Comparison of ENCODE assay signal across 26 cellular contexts in the genomic region with DNA sequence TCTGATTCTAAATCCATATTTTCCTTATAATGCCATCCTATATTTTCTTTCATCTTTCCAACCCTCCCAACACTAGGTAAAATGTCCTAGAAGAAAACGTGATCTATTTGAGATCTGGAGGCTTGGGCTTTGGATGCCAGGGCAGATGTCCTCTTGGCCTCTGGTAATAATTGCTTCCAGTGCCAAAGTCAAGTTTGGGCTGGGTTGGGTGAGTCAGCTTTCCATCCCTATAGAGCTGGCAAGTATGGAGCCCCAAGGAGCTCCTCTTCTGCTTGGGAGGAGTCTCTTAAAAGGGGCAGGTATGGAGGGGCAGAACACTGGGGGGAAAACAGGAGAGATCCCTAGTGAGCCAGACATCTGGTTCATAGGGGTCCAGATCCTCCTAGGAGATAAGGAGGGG. TPM values are rescaled to one million over a fixed set of nuclear protein-coding genes. Genes with fewer than 3 reads are reported as not detected.
DNase-seq lines count a peak whose midpoint lies in the region; ATAC-seq, FAIRE-seq and TF ChIP-seq lines count a peak whose summit lies in the region.
"Had no signal": no experiment of that assay in that cellular context is flagged by ENCODE, and none has a peak within 500 bp of the region (broad histone marks: within the 10 kb centered on the region; RNA-seq: fewer than 3 reads in every experiment).

No MANE protein-coding gene starts in this region.

- FAIRE-seq in keratinocyte (lab: Jason Lieb, UNC): peak; percentile 66
- FAIRE-seq: GM12891, GM19239 had no signal

- peak overlapping the region; percentile 98 for H3K4me2 ChIP-seq in keratinocyte (ENCODE audit: control insufficient read depth, extremely low read depth, insufficient read depth, low read depth, low read length)
- H3K4me2 ChIP-seq: KMS-11 had no signal

- TF ChIP-seq POLR2A in body of pancreas (IDR thresholded peaks at IDR 0.05): no peak
- TF ChIP-seq POLR2A in suprapubic skin (IDR thresholded peaks at IDR 0.05): no peak

- no peak for TF ChIP-seq EP300 in suprapubic skin (IDR thresholded peaks at IDR 0.05)

- H3K9me3 ChIP-seq in body of pancreas (no peaks in the 10 kb centered on the region), keratinocyte (ENCODE audit: control insufficient read depth, low read depth, low read length) (no peaks in the 10 kb centered on the region), suprapubic skin (no peaks in the 10 kb centered on the region)
- H3K9me3 ChIP-seq: right lobe of liver, thoracic aorta had no signal

- H3K27ac Mint-ChIP-seq in endothelial cell (ENCODE audit: unreplicated experiment): no peak overlapping the region
- no peak overlapping the region for H3K27ac Mint-ChIP-seq in activated naive CD4-positive, alpha-beta T cell treated with anti-CD3 and anti-CD28 coated beads, Interleukin-2, amount 10 ng/mL, durations not matched to agents 7 days and 5 days
- H3K27ac Mint-ChIP-seq: activated naive CD8-positive, alpha-beta T cell treated with anti-CD3 and anti-CD28 coated beads for 36 hours; CD8-positive, alpha-beta T cell; endodermal cell; stimulated activated effector memory CD8-positive, alpha-beta T cell treated with anti-CD3 and anti-CD28 coated beads, Interleukin-12 subunit alpha, Interleukin-12 subunit beta, amount 100 ng/mL, for 72 hours had no signal

- ATAC-seq in body of pancreas: no peak
- ATAC-seq: CD8-positive, alpha-beta T cell; Right ventricle myocardium inferior; stimulated activated effector memory CD8-positive, alpha-beta T cell treated with anti-CD3 and anti-CD28 coated beads, Interleukin-12 subunit alpha, Interleukin-12 subunit beta, amount 100 ng/mL, for 72 hours had no signal

- CTCF ChIA-PET in activated naive CD4-positive, alpha-beta T cell treated with anti-CD3 and anti-CD28 coated beads, Interleukin-2, amount 10 ng/mL, durations not matched to agents 7 days and 5 days (lab: Charles Lee): no interaction called here

- no peak overlapping the region for H3K4me3 Mint-ChIP-seq in endothelial cell (ENCODE audit: unreplicated experiment)
- H3K4me3 Mint-ChIP-seq in activated naive CD4-positive, alpha-beta T cell treated with anti-CD3 and anti-CD28 coated beads, Interleukin-2, amount 10 ng/mL, durations not matched to agents 7 days and 5 days: no peak overlapping the region
- H3K4me3 Mint-ChIP-seq: activated naive CD8-positive, alpha-beta T cell treated with anti-CD3 and anti-CD28 coated beads for 36 hours; CD8-positive, alpha-beta T cell; endodermal cell; naive B cell; stimulated activated effector memory CD8-positive, alpha-beta T cell treated with anti-CD3 and anti-CD28 coated beads, Interleukin-12 subunit alpha, Interleukin-12 subunit beta, amount 100 ng/mL, for 72 hours had no signal

- peaks cover 88% of the 10 kb centered on the region for H3K4me1 ChIP-seq in body of pancreas
- peaks cover 76% of the 10 kb centered on the region for H3K4me1 ChIP-seq in keratinocyte (ENCODE audit: control insufficient read depth, extremely low read depth, insufficient read depth, low read length)
- H3K4me1 ChIP-seq in suprapubic skin: peaks cover 70% of the 10 kb centered on the region

- no peak overlapping the region for H2AFZ ChIP-seq in keratinocyte (ENCODE audit: control insufficient read depth, low read length)

- H3K27ac ChIP-seq in body of pancreas: peak overlapping the region in 3 of 4 donors; percentile 90 to 92 (median 91)
- peak overlapping the region; percentile 99 for H3K27ac ChIP-seq in keratinocyte (ENCODE audit: control insufficient read depth, insufficient read depth, low read length)
- H3K27ac ChIP-seq in suprapubic skin: peak overlapping the region; percentile 93
- H3K27ac ChIP-seq: KMS-11, right lobe of liver, thoracic aorta had no signal

- H3K4me1 Mint-ChIP-seq in endothelial cell (ENCODE audit: unreplicated experiment): peaks cover 18% of the 10 kb centered on the region
- peaks cover 2% of the 10 kb centered on the region for H3K4me1 Mint-ChIP-seq in activated naive CD4-positive, alpha-beta T cell treated with anti-CD3 and anti-CD28 coated beads, Interleukin-2, amount 10 ng/mL, durations not matched to agents 7 days and 5 days
- H3K4me1 Mint-ChIP-seq: naive B cell; stimulated activated effector memory CD8-positive, alpha-beta T cell treated with anti-CD3 and anti-CD28 coated beads, Interleukin-12 subunit alpha, Interleukin-12 subunit beta, amount 100 ng/mL, for 72 hours had no signal

- WGBS in body of pancreas, 2 donors: 39 to 41% methylated on average over 1 of the region's 1 CpG
- WGBS in suprapubic skin: 64% methylated on average over 1 of the region's 1 CpG

- TF ChIP-seq CTCF in body of pancreas (IDR thresholded peaks at IDR 0.05) (no peak), keratinocyte (optimal IDR thresholded peaks at IDR 0.05 in 1 of 3, IDR thresholded peaks at IDR 0.05 in 1 of 3, conservative IDR thresholded peaks at IDR 0.05 in 1 of 3; ENCODE audit: extremely low read depth in 1 of 3, insufficient read depth in 2 of 3, low read length in 3 of 3) (no peak), suprapubic skin (IDR thresholded peaks at IDR 0.05) (no peak), endothelial cell (IDR thresholded peaks at IDR 0.05; ENCODE audit: unreplicated experiment) (no peak)

- dilution Hi-C loops in keratinocyte (cut with MboI; ENCODE audit: extremely low pct_ligation_motif_present, low sequenced_read_pairs): no loop called here

- no peaks in the 10 kb centered on the region for H3K9me3 Mint-ChIP-seq in endothelial cell (ENCODE audit: unreplicated experiment)
- no peaks in the 10 kb centered on the region for H3K9me3 Mint-ChIP-seq in activated naive CD4-positive, alpha-beta T cell treated with anti-CD3 and anti-CD28 coated beads, Interleukin-2, amount 10 ng/mL, durations not matched to agents 7 days and 5 days
- H3K9me3 Mint-ChIP-seq: activated naive CD8-positive, alpha-beta T cell treated with anti-CD3 and anti-CD28 coated beads for 36 hours; CD8-positive, alpha-beta T cell; endodermal cell; naive B cell; stimulated activated effector memory CD8-positive, alpha-beta T cell treated with anti-CD3 and anti-CD28 coated beads, Interleukin-12 subunit alpha, Interleukin-12 subunit beta, amount 100 ng/mL, for 72 hours had no signal

- H3K36me3 Mint-ChIP-seq in endothelial cell (ENCODE audit: low read depth, unreplicated experiment): no peaks in the 10 kb centered on the region
- H3K36me3 Mint-ChIP-seq in activated naive CD4-positive, alpha-beta T cell treated with anti-CD3 and anti-CD28 coated beads, Interleukin-2, amount 10 ng/mL, durations not matched to agents 7 days and 5 days: no peaks in the 10 kb centered on the region
- H3K36me3 Mint-ChIP-seq: activated naive CD8-positive, alpha-beta T cell treated with anti-CD3 and anti-CD28 coated beads for 36 hours; CD8-positive, alpha-beta T cell; naive B cell; stimulated activated effector memory CD8-positive, alpha-beta T cell treated with anti-CD3 and anti-CD28 coated beads, Interleukin-12 subunit alpha, Interleukin-12 subunit beta, amount 100 ng/mL, for 72 hours had no signal

- no peaks in the 10 kb centered on the region for H3K9me1 ChIP-seq in keratinocyte (ENCODE audit: control insufficient read depth, extremely low read depth, insufficient read depth, low read length)

- peak overlapping the region; percentile 93 for H3K9ac ChIP-seq in keratinocyte (ENCODE audit: control insufficient read depth, extremely low read depth, insufficient read depth, low read length)
- H3K9ac ChIP-seq: KMS-11 had no signal

- H3K4me3 ChIP-seq in body of pancreas: no peak overlapping the region
- peak overlapping the region; percentile 70 to 94 (median 81) for H3K4me3 ChIP-seq in keratinocyte (ENCODE audit: control insufficient read depth in 2 of 3, extremely low read depth in 1 of 3, insufficient read depth in 2 of 3, low read depth in 1 of 3, low read length in 3 of 3)
- peak overlapping the region; percentile 50 for H3K4me3 ChIP-seq in suprapubic skin
- H3K4me3 ChIP-seq: right lobe of liver, thoracic aorta had no signal

- H3K36me3 ChIP-seq in body of pancreas (replicated peaks in 1 of 2; ENCODE audit: insufficient read depth in 1 of 2, low read depth in 2 of 2) (no peaks in the 10 kb centered on the region), keratinocyte (ENCODE audit: control insufficient read depth in 2 of 2, extremely low read depth in 1 of 2, insufficient read depth in 2 of 2, low read length in 2 of 2) (peaks cover 10 to 44% of the 10 kb centered on the region in 2 experiments), suprapubic skin (no peaks in the 10 kb centered on the region)
- H3K36me3 ChIP-seq: right lobe of liver, thoracic aorta had no signal

- H3K79me2 ChIP-seq in keratinocyte (ENCODE audit: control insufficient read depth, insufficient read depth, low read length): peaks cover 76% of the 10 kb centered on the region

- H4K20me1 ChIP-seq in keratinocyte (ENCODE audit: control insufficient read depth, extremely low read depth, insufficient read depth, low read length): no peaks in the 10 kb centered on the region

- intact Hi-C loops in body of pancreas (cut with DNase I): no loop called here

- H3K27me3 ChIP-seq in body of pancreas (no peaks in the 10 kb centered on the region), keratinocyte (ENCODE audit: control insufficient read depth, extremely low read depth, insufficient read depth, low read length) (no peaks in the 10 kb centered on the region), suprapubic skin (no peaks in the 10 kb centered on the region)
- H3K27me3 ChIP-seq: right lobe of liver had no signal

- H3K27me3 Mint-ChIP-seq in endothelial cell (ENCODE audit: unreplicated experiment): peaks cover 7% of the 10 kb centered on the region
- peaks cover 61% of the 10 kb centered on the region for H3K27me3 Mint-ChIP-seq in activated naive CD4-positive, alpha-beta T cell treated with anti-CD3 and anti-CD28 coated beads, Interleukin-2, amount 10 ng/mL, durations not matched to agents 7 days and 5 days

- DNase-seq in LoVo (ENCODE audit: low spot score) (peak; percentile 66), body of pancreas (no peak), keratinocyte (ENCODE audit: low read depth, low spot score) (no peak), suprapubic skin (ENCODE audit: low spot score in 2 of 2) (no peak), nucleus accumbens (lab: John Stamatoyannopoulos, UW) (no peak), endothelial cell (ENCODE audit: low spot score) (no peak), HuH-7 (ENCODE audit: low spot score) (no peak)
- DNase-seq in activated naive CD4-positive, alpha-beta T cell treated with anti-CD3 and anti-CD28 coated beads, Interleukin-2, amount 10 ng/mL, durations not matched to agents 7 days and 5 days: no peak
- DNase-seq: activated CD4-positive, alpha-beta T cell treated with anti-CD3 and anti-CD28 coated beads for 1 hour; activated naive CD8-positive, alpha-beta T cell treated with anti-CD3 and anti-CD28 coated beads for 36 hours; CD8-positive, alpha-beta T cell; endodermal cell; GOT3; hippocampal formation; naive B cell; NCI-H1105; NCI-H510A; right lobe of liver; SW 1271 had no signal

RNA-seq across cellular contexts. Expression of gene C1orf116, which starts 3.7 kb away (rescaled TPM):
- total RNA-seq in body of pancreas (10 to 100 TPM; 11.2 to 23.3 TPM), suprapubic skin (10 to 100 TPM; 40.6 to 95.8 (median 77.6) TPM), endothelial cell (ENCODE audit: unreplicated experiment) (0.08 TPM)
- 38.8 to 69.2 TPM (median 65.3 TPM) in 3 replicates for polyA plus RNA-seq in keratinocyte
- 55.5 TPM for polyA plus RNA-seq in keratinocyte (2011; ENCODE audit: low read depth)
- 46.7 and 49.2 TPM in 2 replicates for polyA plus RNA-seq in keratinocyte (2011; cell fraction: cytosol; rRNA removed)
- 136 and 166 TPM in 2 replicates for polyA plus RNA-seq in keratinocyte (2011; cell fraction: nucleus; rRNA removed)
- polyA plus RNA-seq in keratinocyte (2012; ENCODE audit: low replicate concordance): 89.2 and 97.4 TPM in 2 replicates
- polyA minus RNA-seq in keratinocyte: 45.2 to 149 TPM (median 67.3 TPM) in 3 replicates
- polyA minus RNA-seq in keratinocyte (2011; cell fraction: cytosol; rRNA and poly(A)+ RNA removed): 29.2 TPM
- polyA minus RNA-seq in keratinocyte (2011; cell fraction: nucleus; rRNA and poly(A)+ RNA removed): 65.2 and 94.2 TPM in 2 replicates
- total RNA-seq: osteocyte had no signal

RNA-seq across cellular contexts. Expression of gene YOD1, which starts 22.1 kb away (rescaled TPM):
- total RNA-seq in body of pancreas (1 to 10 TPM; 5.4 to 5.9 TPM), suprapubic skin (10 to 100 TPM; 20.4 to 63.6 (median 42.8) TPM), endothelial cell (ENCODE audit: unreplicated experiment) (9.0 TPM)
- 3.2 to 5.2 TPM (median 3.4 TPM) in 3 replicates for polyA plus RNA-seq in keratinocyte
- 93.0 TPM for polyA plus RNA-seq in keratinocyte (2011; ENCODE audit: low read depth)
- 0.71 and 2.0 TPM in 2 replicates for polyA plus RNA-seq in keratinocyte (2011; cell fraction: cytosol; rRNA removed)
- polyA plus RNA-seq in keratinocyte (2011; cell fraction: nucleus; rRNA removed): 7.1 and 10.2 TPM in 2 replicates
- polyA plus RNA-seq in keratinocyte (2012; ENCODE audit: low replicate concordance): 4.4 and 38.4 TPM in 2 replicates
- 1.8 to 7.8 TPM (median 3.2 TPM) in 3 replicates for polyA minus RNA-seq in keratinocyte
- polyA minus RNA-seq in keratinocyte (2011; cell fraction: cytosol; rRNA and poly(A)+ RNA removed): 2.7 TPM
- 8.2 and 14.3 TPM in 2 replicates for polyA minus RNA-seq in keratinocyte (2011; cell fraction: nucleus; rRNA and poly(A)+ RNA removed)

RNA-seq across cellular contexts. Expression of gene PFKFB2, which starts 24.2 kb away (rescaled TPM):
- 1 to 10 TPM; 4.9 to 9.3 TPM for total RNA-seq in body of pancreas
- polyA plus RNA-seq in keratinocyte: 8.7 to 13.9 TPM (median 12.2 TPM) in 3 replicates
- polyA plus RNA-seq in keratinocyte (2011; ENCODE audit: low read depth): 36.2 TPM
- 7.0 and 10.5 TPM in 2 replicates for polyA plus RNA-seq in keratinocyte (2011; cell fraction: cytosol; rRNA removed)
- 22.4 and 25.8 TPM in 2 replicates for polyA plus RNA-seq in keratinocyte (2011; cell fraction: nucleus; rRNA removed)
- polyA plus RNA-seq in keratinocyte (2012; ENCODE audit: low replicate concordance): 9.1 and 34.8 TPM in 2 replicates
- polyA minus RNA-seq in keratinocyte: 8.6 to 27.5 TPM (median 25.9 TPM) in 3 replicates
- 8.8 TPM for polyA minus RNA-seq in keratinocyte (2011; cell fraction: cytosol; rRNA and poly(A)+ RNA removed)
- polyA minus RNA-seq in keratinocyte (2011; cell fraction: nucleus; rRNA and poly(A)+ RNA removed): 20.5 and 30.3 TPM in 2 replicates
- total RNA-seq in suprapubic skin: 10 to 100 TPM; 11.8 to 33.1 (median 17.1) TPM
- total RNA-seq in endothelial cell (ENCODE audit: unreplicated experiment): 8.9 TPM

RNA-seq across cellular contexts. Expression of gene FCAMR, which starts 58.6 kb away (rescaled TPM):
- total RNA-seq in body of pancreas: not detected
- not detected in 3 replicates for polyA plus RNA-seq in keratinocyte
- not detected for polyA plus RNA-seq in keratinocyte (2011; ENCODE audit: low read depth)
- polyA plus RNA-seq in keratinocyte (2011; cell fraction: cytosol; rRNA removed): not detected in 2 replicates
- polyA plus RNA-seq in keratinocyte (2011; cell fraction: nucleus; rRNA removed): not detected in 2 replicates
- polyA plus RNA-seq in keratinocyte (2012; ENCODE audit: low replicate concordance): not detected in 2 replicates
- polyA minus RNA-seq in keratinocyte: not detected in 3 replicates
- polyA minus RNA-seq in keratinocyte (2011; cell fraction: cytosol; rRNA and poly(A)+ RNA removed): not detected
- not detected in 2 replicates for polyA minus RNA-seq in keratinocyte (2011; cell fraction: nucleus; rRNA and poly(A)+ RNA removed)
- not detected for total RNA-seq in suprapubic skin
- total RNA-seq in endothelial cell (ENCODE audit: unreplicated experiment): not detected
- total RNA-seq: activated naive CD8-positive, alpha-beta T cell treated with anti-CD3 and anti-CD28 coated beads for 36 hours; CD8-positive, alpha-beta T cell; endodermal cell; osteocyte; Right ventricle myocardium inferior; thoracic aorta had no signal

RNA-seq across cellular contexts. Expression of gene C4BPB, which starts 59.8 kb away (rescaled TPM):
- total RNA-seq in body of pancreas: 10 to 100 TPM in 1 of 2 donors, not detected in 1; 11.9 TPM
- polyA plus RNA-seq in keratinocyte: not detected in 3 replicates
- not detected for polyA plus RNA-seq in keratinocyte (2011; ENCODE audit: low read depth)
- not detected in 2 replicates for polyA plus RNA-seq in keratinocyte (2011; cell fraction: cytosol; rRNA removed)
- polyA plus RNA-seq in keratinocyte (2011; cell fraction: nucleus; rRNA removed): not detected in 2 replicates
- polyA plus RNA-seq in keratinocyte (2012; ENCODE audit: low replicate concordance): not detected in 2 replicates
- polyA minus RNA-seq in keratinocyte: not detected in 3 replicates
- 3.5 TPM for polyA minus RNA-seq in keratinocyte (2011; cell fraction: cytosol; rRNA and poly(A)+ RNA removed)
- 1.3 and 1.5 TPM in 2 replicates for polyA minus RNA-seq in keratinocyte (2011; cell fraction: nucleus; rRNA and poly(A)+ RNA removed)
- total RNA-seq in suprapubic skin: 1 to 10 TPM in 1 of 4 donors, not detected in 3; 1.5 TPM
- total RNA-seq in endothelial cell (ENCODE audit: unreplicated experiment): 6.6 TPM
- total RNA-seq: endodermal cell, osteocyte, Right ventricle myocardium inferior had no signal

Comparison
In these comparisons a context has a peak if more than half of its experiments do, and no peak if none do; other contexts are left out.
1. H3K4me3 ChIP-seq: peak in keratinocyte (3 of 3) and suprapubic skin (single experiment); none in body of pancreas (0 of 2).
2. RNA of gene C1orf116, which starts 3.7 kb away (total RNA-seq): 40.6 to 95.8 TPM in suprapubic skin and 11.2 to 23.3 TPM in body of pancreas; 0.08 TPM in endothelial cell (single experiment); every median in the first group is over 10 times any median in the second.
3. Peak in every context shown above with its lines, with median percentiles within 50 percentile points of each other: H3K27ac ChIP-seq.